ENCODE assay signal across 8 cellular contexts in the genomic region with DNA sequence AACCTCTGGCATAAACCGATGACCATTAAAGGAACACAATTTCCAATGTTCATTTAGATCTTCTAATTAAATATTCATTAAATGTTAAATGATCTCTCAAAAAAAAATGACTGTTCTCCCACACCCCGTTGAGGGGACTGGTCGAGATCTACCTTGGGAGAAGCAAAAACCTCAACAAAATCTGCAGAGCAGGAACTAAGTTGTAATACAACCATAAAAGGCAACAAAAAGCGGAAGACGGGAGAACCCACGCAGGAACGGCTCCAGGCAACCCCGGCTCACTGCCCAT. TPM values are rescaled to one million over a fixed set of nuclear protein-coding genes. Genes with fewer than 3 reads are reported as not detected.
DNase-seq lines count a peak whose midpoint lies in the region; ATAC-seq and TF ChIP-seq lines count a peak whose summit lies in the region.

No MANE protein-coding gene starts in this region.

- peak overlapping the region; percentile 76; the same call in 1 of the 2 replicates for H2AFZ ChIP-seq in GM23338

- H3K4me3 ChIP-seq in GM23338 = peak overlapping the region; percentile 76
- peak overlapping the region; percentile 88 for H3K4me3 ChIP-seq in left ventricle myocardium inferior
- H3K4me3 ChIP-seq in skeletal muscle cell (ENCODE audit: low read depth, low read length) = peak overlapping the region; percentile 73

- TF ChIP-seq CTCF in GM13976 (IDR thresholded peaks at IDR 0.05; ENCODE audit: borderline replicate concordance, control extremely low read depth, extremely low read depth, insufficient read depth, missing control alignments) = no peak
- TF ChIP-seq CTCF in GM23338 (conservative IDR thresholded peaks at IDR 0.05; ENCODE audit: low read depth in 2 of 2) = no peak
- TF ChIP-seq CTCF in left ventricle myocardium inferior (IDR thresholded peaks at IDR 0.05; ENCODE audit: borderline replicate concordance) = no peak

- H3K27ac Mint-ChIP-seq in GM23338 = peak overlapping the region; percentile 92
- peak overlapping the region; percentile 92 for H3K27ac Mint-ChIP-seq in activated T-helper 2 cell treated with anti-CD3 and anti-CD28 coated beads, Interferon-gamma antibody, Interleukin-2, Interleukin-4, amounts not matched to agents 10 μg/mL and 5 μg/mL and 100 μg/mL, durations not matched to agents 14 hours and 24 hours and 36 hours

- H3K4me1 ChIP-seq in GM23338 (ENCODE audit: insufficient read depth) = peaks cover 3% of the 10 kb centered on the region; the same call in 1 of the 2 replicates
- H3K4me1 ChIP-seq in left ventricle myocardium inferior = peaks cover 14% of the 10 kb centered on the region

- H3K4me3 Mint-ChIP-seq in GM23338 = peak overlapping the region; percentile 90
- peak overlapping the region; percentile 90 for H3K4me3 Mint-ChIP-seq in activated T-helper 2 cell treated with anti-CD3 and anti-CD28 coated beads, Interferon-gamma antibody, Interleukin-2, Interleukin-4, amounts not matched to agents 10 μg/mL and 5 μg/mL and 100 μg/mL, durations not matched to agents 14 hours and 24 hours and 36 hours (ENCODE audit: low read depth)

- DNase-seq in GM13976 (ENCODE audit: low spot score) = peak; percentile 75
- DNase-seq in GM23338 (ENCODE audit: low spot score) = no peak
- peak; percentile 76 for DNase-seq in M059J (ENCODE audit: low read depth)
- no peak for DNase-seq in activated T-helper 2 cell treated with anti-CD3 and anti-CD28 coated beads, Interferon-gamma antibody, Interleukin-2, Interleukin-4, amounts not matched to agents 10 μg/mL and 5 μg/mL and 100 μg/mL, durations not matched to agents 14 hours and 24 hours and 36 hours (ENCODE audit: low spot score)
- no peak for DNase-seq in left ventricle myocardium inferior
- no peak for DNase-seq in skeletal muscle cell (ENCODE audit: low read depth)
- no peak for DNase-seq in NCI-H82 treated with DMSO at 0.1 percent for 48 hours (lab: John Stamatoyannopoulos, UW; ENCODE audit: unreplicated experiment)
- DNase-seq in mesenteric fat pad (ENCODE audit: low spot score) = no peak

- H3K36me3 ChIP-seq in GM23338 (ENCODE audit: insufficient read depth) (no peaks in the 10 kb centered on the region), left ventricle myocardium inferior (no peaks in the 10 kb centered on the region)

- H3K79me2 ChIP-seq in GM23338 (replicated peaks; ENCODE audit: insufficient read depth) = no peaks in the 10 kb centered on the region

- in situ Hi-C loops in GM13976 (cut with MboI; ENCODE audit: low sequenced_read_pairs, unreplicated experiment) = no loop called here

- H3K27me3 Mint-ChIP-seq in GM23338 (ENCODE audit: insufficient read depth, low read depth, poor library complexity) = peaks cover 8% of the 10 kb centered on the region
- no peaks in the 10 kb centered on the region for H3K27me3 Mint-ChIP-seq in activated T-helper 2 cell treated with anti-CD3 and anti-CD28 coated beads, Interferon-gamma antibody, Interleukin-2, Interleukin-4, amounts not matched to agents 10 μg/mL and 5 μg/mL and 100 μg/mL, durations not matched to agents 14 hours and 24 hours and 36 hours (ENCODE audit: low read depth)

- peaks cover 15% of the 10 kb centered on the region; the same call in 2 of the 3 replicates for H3K9me3 Mint-ChIP-seq in GM23338
- H3K9me3 Mint-ChIP-seq in activated T-helper 2 cell treated with anti-CD3 and anti-CD28 coated beads, Interferon-gamma antibody, Interleukin-2, Interleukin-4, amounts not matched to agents 10 μg/mL and 5 μg/mL and 100 μg/mL, durations not matched to agents 14 hours and 24 hours and 36 hours = no peaks in the 10 kb centered on the region

- H3K27ac ChIP-seq in GM23338 (ENCODE audit: low read depth) (peak overlapping the region; percentile 83), left ventricle myocardium inferior (replicated peaks) (peak overlapping the region; percentile 99)

- H3K27me3 ChIP-seq in GM23338 (ENCODE audit: insufficient read depth) (no peaks in the 10 kb centered on the region), left ventricle myocardium inferior (ENCODE audit: low read depth) (no peaks in the 10 kb centered on the region)

- ATAC-seq in GM23338 = no peak

- H3K9me2 ChIP-seq in GM23338 (ENCODE audit: insufficient read depth) = no peaks in the 10 kb centered on the region

- H3F3A ChIP-seq in GM23338 (replicated peaks; ENCODE audit: low read depth) = peaks cover 5% of the 10 kb centered on the region; the same call in 1 of the 2 replicates

- H3K4me2 ChIP-seq in GM23338 = peak overlapping the region; percentile 82

- no peaks in the 10 kb centered on the region for H4K20me1 ChIP-seq in GM23338 (replicated peaks; ENCODE audit: insufficient read depth)

- intact Hi-C loops in activated T-helper 2 cell treated with anti-CD3 and anti-CD28 coated beads, Interferon-gamma antibody, Interleukin-2, Interleukin-4, amounts not matched to agents 10 μg/mL and 5 μg/mL and 100 μg/mL, durations not matched to agents 14 hours and 24 hours and 36 hours (cut with micrococcal nuclease) = loop anchor here (1.0 to 10.0 kb wide), 8 partner anchors 8 to 1093 kb away; a partner anchor contains a TSS
- intact Hi-C loops in left ventricle myocardium inferior (cut with micrococcal nuclease) = no loop called here

- H3K9me3 ChIP-seq in left ventricle myocardium inferior (replicated peaks) = peaks cover 21% of the 10 kb centered on the region

- peaks cover 12% of the 10 kb centered on the region for H3K36me3 Mint-ChIP-seq in GM23338 (ENCODE audit: low read depth)
- no peaks in the 10 kb centered on the region for H3K36me3 Mint-ChIP-seq in activated T-helper 2 cell treated with anti-CD3 and anti-CD28 coated beads, Interferon-gamma antibody, Interleukin-2, Interleukin-4, amounts not matched to agents 10 μg/mL and 5 μg/mL and 100 μg/mL, durations not matched to agents 14 hours and 24 hours and 36 hours (ENCODE audit: low read depth)

- H3K4me1 Mint-ChIP-seq in GM23338 = peaks cover 9% of the 10 kb centered on the region
- peaks cover 29% of the 10 kb centered on the region for H3K4me1 Mint-ChIP-seq in activated T-helper 2 cell treated with anti-CD3 and anti-CD28 coated beads, Interferon-gamma antibody, Interleukin-2, Interleukin-4, amounts not matched to agents 10 μg/mL and 5 μg/mL and 100 μg/mL, durations not matched to agents 14 hours and 24 hours and 36 hours (ENCODE audit: low read depth)

TF ChIP-seq in GM23338, 12 proteins besides CTCF, POLR2A, EP300 and RAD21 (continues in another document):
- TF ChIP-seq CREB1 (CRISPR knock-in tag; IDR thresholded peaks at IDR 0.05; ENCODE audit: low read depth) (no peak), ZNF114 (CRISPR knock-in tag; IDR thresholded peaks at IDR 0.05) (no peak), ZNF331 (CRISPR knock-in tag; IDR thresholded peaks at IDR 0.05; ENCODE audit: low read depth) (no peak), NANOG (IDR thresholded peaks at IDR 0.05; ENCODE audit: borderline replicate concordance) (no peak)
- TF ChIP-seq, protein P1, sequence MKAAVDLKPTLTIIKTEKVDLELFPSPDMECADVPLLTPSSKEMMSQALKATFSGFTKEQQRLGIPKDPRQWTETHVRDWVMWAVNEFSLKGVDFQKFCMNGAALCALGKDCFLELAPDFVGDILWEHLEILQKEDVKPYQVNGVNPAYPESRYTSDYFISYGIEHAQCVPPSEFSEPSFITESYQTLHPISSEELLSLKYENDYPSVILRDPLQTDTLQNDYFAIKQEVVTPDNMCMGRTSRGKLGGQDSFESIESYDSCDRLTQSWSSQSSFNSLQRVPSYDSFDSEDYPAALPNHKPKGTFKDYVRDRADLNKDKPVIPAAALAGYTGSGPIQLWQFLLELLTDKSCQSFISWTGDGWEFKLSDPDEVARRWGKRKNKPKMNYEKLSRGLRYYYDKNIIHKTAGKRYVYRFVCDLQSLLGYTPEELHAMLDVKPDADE (IDR thresholded peaks at IDR 0.05) = no peak

RNA-seq across cellular contexts. Expression of a gene that starts 0.8 kb away (rescaled TPM):
- 206 and 432 TPM in 2 replicates for total RNA-seq in GM23338 (2014; rRNA removed; shearing (Covaris generic))
- 1.7 and 2.4 TPM in 2 replicates for polyA plus RNA-seq in GM23338 (2016; fragmentation: Nextera tagmentation; extraction: Ambion mirVana)
- total RNA-seq in M059J (2014; rRNA removed; shearing (Covaris generic)) = 33.4 and 110 TPM in 2 replicates
- 7.0 and 9.8 TPM in 2 replicates for total RNA-seq in activated T-helper 2 cell treated with anti-CD3 and anti-CD28 coated beads, Interferon-gamma antibody, Interleukin-2, Interleukin-4, amounts not matched to agents 10 μg/mL and 5 μg/mL and 100 μg/mL, durations not matched to agents 14 hours and 24 hours and 36 hours
- total RNA-seq in left ventricle myocardium inferior = 3.8 TPM
- 9.8 TPM for total RNA-seq in mesenteric fat pad

RNA-seq across cellular contexts. Expression of a gene that starts 5.3 kb away (rescaled TPM):
- 5.2 and 6.4 TPM in 2 replicates for total RNA-seq in GM23338 (2014; rRNA removed; shearing (Covaris generic))
- polyA plus RNA-seq in GM23338 (2016; fragmentation: Nextera tagmentation; extraction: Ambion mirVana) = 2.0 and 2.9 TPM in 2 replicates
- total RNA-seq in M059J (2014; rRNA removed; shearing (Covaris generic)) = 1.7 and 2.9 TPM in 2 replicates
- total RNA-seq in activated T-helper 2 cell treated with anti-CD3 and anti-CD28 coated beads, Interferon-gamma antibody, Interleukin-2, Interleukin-4, amounts not matched to agents 10 μg/mL and 5 μg/mL and 100 μg/mL, durations not matched to agents 14 hours and 24 hours and 36 hours = 1.3 and 1.7 TPM in 2 replicates
- total RNA-seq in left ventricle myocardium inferior = 0.55 TPM
- total RNA-seq in mesenteric fat pad = 3.7 TPM

RNA-seq across cellular contexts. Expression of a gene that starts 9.1 kb away (rescaled TPM):
- total RNA-seq in GM23338 (2014; rRNA removed; shearing (Covaris generic)) = 19.4 and 20.6 TPM in 2 replicates
- 10.8 and 14.2 TPM in 2 replicates for polyA plus RNA-seq in GM23338 (2016; fragmentation: Nextera tagmentation; extraction: Ambion mirVana)
- 22.0 and 27.2 TPM in 2 replicates for total RNA-seq in M059J (2014; rRNA removed; shearing (Covaris generic))
- total RNA-seq in activated T-helper 2 cell treated with anti-CD3 and anti-CD28 coated beads, Interferon-gamma antibody, Interleukin-2, Interleukin-4, amounts not matched to agents 10 μg/mL and 5 μg/mL and 100 μg/mL, durations not matched to agents 14 hours and 24 hours and 36 hours = 13.8 and 15.5 TPM in 2 replicates
- 12.4 TPM for total RNA-seq in left ventricle myocardium inferior
- total RNA-seq in mesenteric fat pad = 12.7 TPM

RNA-seq across cellular contexts. Expression of a gene that starts 48.6 kb away (rescaled TPM):
- total RNA-seq in GM23338 (2014; rRNA removed; shearing (Covaris generic)) = not detected in 2 replicates
- 0.29 TPM in 1 of 2 replicates, not detected in the other for polyA plus RNA-seq in GM23338 (2016; fragmentation: Nextera tagmentation; extraction: Ambion mirVana)
- total RNA-seq in M059J (2014; rRNA removed; shearing (Covaris generic)) = not detected in 2 replicates
- total RNA-seq in activated T-helper 2 cell treated with anti-CD3 and anti-CD28 coated beads, Interferon-gamma antibody, Interleukin-2, Interleukin-4, amounts not matched to agents 10 μg/mL and 5 μg/mL and 100 μg/mL, durations not matched to agents 14 hours and 24 hours and 36 hours = 0.16 TPM in 2 replicates
- total RNA-seq in left ventricle myocardium inferior (not detected), mesenteric fat pad (not detected)

RNA-seq across cellular contexts. Expression of a gene that starts 48.6 kb away (rescaled TPM):
- 15.7 and 19.6 TPM in 2 replicates for total RNA-seq in GM23338 (2014; rRNA removed; shearing (Covaris generic))
- 9.1 and 12.8 TPM in 2 replicates for polyA plus RNA-seq in GM23338 (2016; fragmentation: Nextera tagmentation; extraction: Ambion mirVana)
- 0.71 and 1.6 TPM in 2 replicates for total RNA-seq in M059J (2014; rRNA removed; shearing (Covaris generic))
- total RNA-seq in activated T-helper 2 cell treated with anti-CD3 and anti-CD28 coated beads, Interferon-gamma antibody, Interleukin-2, Interleukin-4, amounts not matched to agents 10 μg/mL and 5 μg/mL and 100 μg/mL, durations not matched to agents 14 hours and 24 hours and 36 hours = 5.6 and 5.9 TPM in 2 replicates
- 1.6 TPM for total RNA-seq in left ventricle myocardium inferior
- total RNA-seq in mesenteric fat pad = 3.4 TPM

Comparison
In these comparisons a context has a peak if more than half of its experiments do, and no peak if none do; other contexts are left out.
1. DNase-seq: peak in GM13976 (single experiment) and M059J (single experiment); none in GM23338 (single experiment), activated T-helper 2 cell treated with anti-CD3 and anti-CD28 coated beads, Interferon-gamma antibody, Interleukin-2, Interleukin-4, amounts not matched to agents 10 μg/mL and 5 μg/mL and 100 μg/mL, durations not matched to agents 14 hours and 24 hours and 36 hours (single experiment), left ventricle myocardium inferior (single experiment), skeletal muscle cell (single experiment), NCI-H82 treated with DMSO at 0.1 percent for 48 hours (single experiment) and mesenteric fat pad (single experiment).
2. Peak in every context shown above with its lines, with median percentiles within 50 percentile points of each other: H3K4me3 ChIP-seq.